10 cellular contexts compared by ENCODE assay signal in genomic region chr5:34001231-34001935, GRCh38. TPM values are rescaled to one million over a fixed set of nuclear protein-coding genes. Genes with fewer than 3 reads are reported as not detected.
DNase-seq lines count a peak whose midpoint lies in the region; ATAC-seq and TF ChIP-seq lines count a peak whose summit lies in the region.
"Had no signal": no experiment of that assay in that cellular context is flagged by ENCODE, and none has a peak within 500 bp of the region (broad histone marks: within the 10 kb centered on the region; RNA-seq: fewer than 3 reads in every experiment).

No MANE protein-coding gene starts in this region.

- intact Hi-C loops in ovary (cut with DNase I): no loop called here

- no peaks in the 10 kb centered on the region for H3K27me3 ChIP-seq in ovary
- H3K27me3 ChIP-seq: cardiac muscle cell had no signal

- peaks cover 6% of the 10 kb centered on the region for H3K4me1 ChIP-seq in ovary (ENCODE audit: insufficient read depth)

- H3K36me3 ChIP-seq in ovary: no peaks in the 10 kb centered on the region

- no peak for TF ChIP-seq POLR2A in ovary (IDR thresholded peaks at IDR 0.05)

- no peaks in the 10 kb centered on the region for H3K9me3 ChIP-seq in ovary

- no peak for TF ChIP-seq EP300 in ovary (IDR thresholded peaks at IDR 0.05)

- H3K27ac ChIP-seq in ovary: peak overlapping the region in 1 of 2 donors; percentile 50
- H3K27ac ChIP-seq: cardiac muscle cell had no signal

- H3K4me3 ChIP-seq in ovary: no peak overlapping the region
- H3K4me3 ChIP-seq: cardiac muscle cell had no signal

- 26 to 54% (median 28%) methylated on average over 10 of the region's 10 CpGs for WGBS in ovary, 3 donors

- peak; percentile 68 for DNase-seq in HuH-7.5 (ENCODE audit: low spot score)
- DNase-seq in NCI-H748 (lab: John Stamatoyannopoulos, UW; ENCODE audit: unreplicated experiment): peak; percentile 100
- DNase-seq in ovary: peak in 3 of 5 donors; percentile 31 to 62 (median 33)
- DNase-seq: left cardiac atrium had no signal

- no peak for TF ChIP-seq CTCF in ovary (IDR thresholded peaks at IDR 0.05)

- ATAC-seq in esophagus mucosa (peak; percentile 65), GM19455 (IDR thresholded peaks at IDR 0.05; ENCODE audit: unreplicated experiment) (no peak), HG02642 (IDR thresholded peaks at IDR 0.05; ENCODE audit: poor library complexity, unreplicated experiment) (no peak), HG02840 (IDR thresholded peaks at IDR 0.05; ENCODE audit: low FRiP score, unreplicated experiment) (no peak), HG03045 (IDR thresholded peaks at IDR 0.05; ENCODE audit: unreplicated experiment) (no peak)

RNA-seq across cellular contexts. Expression of gene AMACR, which starts 6.5 kb away (rescaled TPM):
- total RNA-seq in esophagus mucosa (13.5 TPM), ovary (10 to 100 TPM in 2 of 7 donors, 1 to 10 TPM in 5; 3.9 to 11.3 (median 7.8) TPM)
- polyA plus RNA-seq in ovary: 10 to 100 TPM in 1 of 2 donors, 1 to 10 TPM in 1; 7.3 to 13.4 TPM

RNA-seq across cellular contexts. Expression of gene SLC45A2, which starts 16.9 kb away (rescaled TPM):
- not detected for total RNA-seq in esophagus mucosa
- total RNA-seq in ovary: under 1 TPM in 1 of 7 donors, not detected in 6; 0.15 TPM
- polyA plus RNA-seq in ovary: not detected
- total RNA-seq: cardiac muscle cell had no signal

RNA-seq across cellular contexts. Expression of gene C1QTNF3, which starts 41.6 kb away (rescaled TPM):
- total RNA-seq in esophagus mucosa (1.2 TPM), ovary (1 to 10 TPM; 3.0 to 5.6 (median 4.4) TPM)
- 10 to 100 TPM in 1 of 2 donors, 1 to 10 TPM in 1; 2.8 to 17.9 TPM for polyA plus RNA-seq in ovary

Comparison
In these comparisons a context has a peak if more than half of its experiments do, and no peak if none do; other contexts are left out.
1. DNase-seq: peak in every context shown above with its lines; median percentile 100 in NCI-H748; 68 in HuH-7.5; 33 in ovary.